1 cellular context compared by ENCODE assay signal in genomic region chr18:45280486-45281263, GRCh38.
TF ChIP-seq lines count a peak whose summit lies in the region.

No MANE protein-coding gene starts in this region.

TF ChIP-seq in neural cell, 6 proteins besides CTCF, POLR2A, EP300 and RAD21 (continued from another document):
- TF ChIP-seq EZH2 (IDR thresholded peaks at IDR 0.05; ENCODE audit: borderline replicate concordance, insufficient read depth, low read length, poor library complexity, severe bottlenecking) (no peak), TAF1 (IDR thresholded peaks at IDR 0.05; ENCODE audit: low read depth) (no peak)
